Comparison of ENCODE assay signal across 8 cellular contexts in genomic region chr7:69596723-69597277, GRCh38. TPM values are rescaled to one million over a fixed set of nuclear protein-coding genes. Genes with fewer than 3 reads are reported as not detected.
DNase-seq lines count a peak whose midpoint lies in the region; ATAC-seq and TF ChIP-seq lines count a peak whose summit lies in the region.

No MANE protein-coding gene starts in this region.

- peaks cover 5 to 8% (median 7%) of the 10 kb centered on the region in 3 donors for H3K4me1 Mint-ChIP-seq in IgD-negative memory B cell
- H3K4me1 Mint-ChIP-seq in effector memory CD8-positive, alpha-beta T cell (ENCODE audit: low read depth in 2 of 2) = peaks cover 7 to 12% of the 10 kb centered on the region in 2 donors

- H3K27ac Mint-ChIP-seq in IgD-negative memory B cell = peak overlapping the region; percentile 40 to 71 (median 61)
- H3K27ac Mint-ChIP-seq in effector memory CD8-positive, alpha-beta T cell = peak overlapping the region; percentile 38

- peak overlapping the region; percentile 77 to 97 (median 92) for H3K9ac ChIP-seq in BLaER1 treated with 17β-estradiol and CSF1 and Interleukin-3, amounts not matched to agents 10 nM and 100 nM

- H2AFZ ChIP-seq in osteoblast (ENCODE audit: low read length) = peak overlapping the region; percentile 89

- ATAC-seq in effector memory CD8-positive, alpha-beta T cell (replicated peaks) = no peak
- no peak for ATAC-seq in GM18858 (IDR thresholded peaks at IDR 0.05; ENCODE audit: unreplicated experiment)
- ATAC-seq in GM19467 (IDR thresholded peaks at IDR 0.05; ENCODE audit: unreplicated experiment) = no peak

- H3K9me3 Mint-ChIP-seq in IgD-negative memory B cell = no peaks in the 10 kb centered on the region
- H3K9me3 Mint-ChIP-seq in effector memory CD8-positive, alpha-beta T cell = no peaks in the 10 kb centered on the region

- H3K4me1 ChIP-seq in BLaER1 treated with 17β-estradiol and CSF1 and Interleukin-3, amounts not matched to agents 10 nM and 100 nM = peaks cover 16 to 35% (median 31%) of the 10 kb centered on the region in 10 experiments
- peaks cover 5% of the 10 kb centered on the region for H3K4me1 ChIP-seq in osteoblast (ENCODE audit: insufficient read depth, low read length)

- H3K4me3 ChIP-seq in BLaER1 treated with 17β-estradiol and CSF1 and Interleukin-3, amounts not matched to agents 10 nM and 100 nM = peak overlapping the region; percentile 69 to 94 (median 90)
- H3K4me3 ChIP-seq in osteoblast (ENCODE audit: insufficient read depth, low read length) = peak overlapping the region; percentile 88

- no peaks in the 10 kb centered on the region for H3K27me3 ChIP-seq in BLaER1 treated with 17β-estradiol and CSF1 and Interleukin-3, amounts not matched to agents 10 nM and 100 nM
- peaks cover 3% of the 10 kb centered on the region for H3K27me3 ChIP-seq in osteoblast (ENCODE audit: insufficient read depth, low read length)

- DNase-seq in effector memory CD8-positive, alpha-beta T cell = no peak
- peak; percentile 76 for DNase-seq in osteoblast (ENCODE audit: insufficient read length, low spot score, missing footprints)
- no peak for DNase-seq in NCI-H2171 (lab: John Stamatoyannopoulos, UW)
- no peak for DNase-seq in T-helper 9 cell

- H3K36me3 Mint-ChIP-seq in IgD-negative memory B cell = no peaks in the 10 kb centered on the region
- peaks cover 19% of the 10 kb centered on the region for H3K36me3 Mint-ChIP-seq in effector memory CD8-positive, alpha-beta T cell (ENCODE audit: insufficient read depth)

- H4K20me1 ChIP-seq in BLaER1 treated with 17β-estradiol and CSF1 and Interleukin-3, amounts not matched to agents 10 nM and 100 nM = peaks cover 0 to 23% (median 17%) of the 10 kb centered on the region in 11 experiments; a peak in 19 of 22 replicates
- H4K20me1 ChIP-seq in osteoblast (ENCODE audit: insufficient read depth, low read length) = peaks cover 2% of the 10 kb centered on the region

- H3K9me3 ChIP-seq in BLaER1 treated with 17β-estradiol and CSF1 and Interleukin-3, amounts not matched to agents 10 nM and 100 nM (replicated peaks in 1 of 11) = peaks cover 2 to 4% (median 2%) of the 10 kb centered on the region in 11 experiments; a peak in 21 of 22 replicates
- no peaks in the 10 kb centered on the region for H3K9me3 ChIP-seq in osteoblast (ENCODE audit: low read depth, low read length)

- peak overlapping the region in 10 of 11 experiments; percentile 81 to 98 (median 93); a peak in 20 of 22 replicates for H3K27ac ChIP-seq in BLaER1 treated with 17β-estradiol and CSF1 and Interleukin-3, amounts not matched to agents 10 nM and 100 nM
- H3K27ac ChIP-seq in osteoblast (ENCODE audit: low read depth, low read length) = no peak overlapping the region

- no peak for TF ChIP-seq CTCF in osteoblast (IDR thresholded peaks at IDR 0.05; ENCODE audit: extremely low read depth, low read depth, low read length)

- H3K79me2 ChIP-seq in osteoblast (ENCODE audit: insufficient read depth, low read length) = peaks cover 7% of the 10 kb centered on the region

- H3K4me3 Mint-ChIP-seq in IgD-negative memory B cell = peak overlapping the region; percentile 82 to 93 (median 88)
- H3K4me3 Mint-ChIP-seq in effector memory CD8-positive, alpha-beta T cell = peak overlapping the region; percentile 82 to 87

- H3K4me2 ChIP-seq in BLaER1 treated with 17β-estradiol and CSF1 and Interleukin-3, amounts not matched to agents 10 nM and 100 nM = peak overlapping the region; percentile 82 to 98 (median 95)
- H3K4me2 ChIP-seq in osteoblast (ENCODE audit: insufficient read depth, low read length) = peak overlapping the region; percentile 89

- H3K27me3 Mint-ChIP-seq in IgD-negative memory B cell = peaks cover 2% of the 10 kb centered on the region
- H3K27me3 Mint-ChIP-seq in effector memory CD8-positive, alpha-beta T cell = no peaks in the 10 kb centered on the region

- H3K36me3 ChIP-seq in BLaER1 treated with 17β-estradiol and CSF1 and Interleukin-3, amounts not matched to agents 10 nM and 100 nM = no peaks in the 10 kb centered on the region
- H3K36me3 ChIP-seq in osteoblast (ENCODE audit: insufficient read depth, low read length) = no peaks in the 10 kb centered on the region

RNA-seq across cellular contexts. Expression of gene AUTS2, which starts 1.5 kb away (rescaled TPM):
- polyA plus RNA-seq in IgD-negative memory B cell = 8.9 TPM
- total RNA-seq in osteoblast = 15.2 and 17.4 TPM in 2 replicates
